Comparison of ENCODE assay signal across 11 cellular contexts in genomic region chr13:106560791-106561190, GRCh38. TPM values are rescaled to one million over a fixed set of nuclear protein-coding genes. Genes with fewer than 3 reads are reported as not detected.
DNase-seq lines count a peak whose midpoint lies in the region; ATAC-seq and TF ChIP-seq lines count a peak whose summit lies in the region.
"Had no signal": no experiment of that assay in that cellular context is flagged by ENCODE, and none has a peak within 500 bp of the region (broad histone marks: within the 10 kb centered on the region; RNA-seq: fewer than 3 reads in every experiment).

No MANE protein-coding gene starts in this region.

- peaks cover 76% of the 10 kb centered on the region for H3K4me1 ChIP-seq in vagina

- H3K27me3 Mint-ChIP-seq in activated naive CD4-positive, alpha-beta T cell treated with anti-CD3 and anti-CD28 coated beads for 36 hours (ENCODE audit: low read depth), result no peaks in the 10 kb centered on the region
- H3K27me3 Mint-ChIP-seq in activated naive CD4-positive, alpha-beta T cell treated with anti-CD3 and anti-CD28 coated beads, Interleukin-2, amount 10 ng/mL, durations not matched to agents 7 days and 5 days, result no peaks in the 10 kb centered on the region
- H3K27me3 Mint-ChIP-seq in chondrocyte (ENCODE audit: low read depth) (no peaks in the 10 kb centered on the region), glutamatergic neuron (ENCODE audit: unreplicated experiment) (no peaks in the 10 kb centered on the region)

- intact Hi-C loops in activated naive CD4-positive, alpha-beta T cell treated with anti-CD3 and anti-CD28 coated beads for 36 hours (cut with micrococcal nuclease), result loop anchor here (1.0 kb wide), 2 partner anchors 10 to 60 kb away; no protein-coding TSS in a partner anchor
- intact Hi-C loops in vagina (cut with DNase I) (no loop called here), lower leg skin (cut with DNase I; ENCODE audit: low total_unique reads) (no loop called here)

- CTCF ChIA-PET in activated naive CD4-positive, alpha-beta T cell treated with anti-CD3 and anti-CD28 coated beads for 36 hours (lab: Charles Lee), result interaction anchor here (0.7 kb wide), 1 partner anchor 10 kb away, joined by 3 read pairs; no protein-coding TSS in a partner anchor
- CTCF ChIA-PET in activated naive CD4-positive, alpha-beta T cell treated with anti-CD3 and anti-CD28 coated beads, Interleukin-2, amount 10 ng/mL, durations not matched to agents 7 days and 5 days (lab: Charles Lee), result no interaction called here

- no peaks in the 10 kb centered on the region for H3K9me3 ChIP-seq in vagina
- H3K9me3 ChIP-seq: Peyer's patch, prostate gland had no signal

- no peak for DNase-seq in activated naive CD4-positive, alpha-beta T cell treated with anti-CD3 and anti-CD28 coated beads for 36 hours
- DNase-seq in activated naive CD4-positive, alpha-beta T cell treated with anti-CD3 and anti-CD28 coated beads, Interleukin-2, amount 10 ng/mL, durations not matched to agents 7 days and 5 days, result no peak
- no peak for DNase-seq in chondrocyte (ENCODE audit: low spot score)
- no peak for DNase-seq in vagina (ENCODE audit: extremely low spot score in 2 of 2)
- DNase-seq in glutamatergic neuron, result no peak
- no peak for DNase-seq in NCI-H2171 (lab: John Stamatoyannopoulos, UW)
- no peak for DNase-seq in lower leg skin (ENCODE audit: low spot score in 2 of 2)
- DNase-seq: NCI-H1417 treated with DMSO at 0.1 percent for 48 hours, Peyer's patch had no signal

- TF ChIP-seq POLR2A in vagina (IDR thresholded peaks at IDR 0.05) (no peak), lower leg skin (IDR thresholded peaks at IDR 0.05) (no peak)

- 56 to 59% methylated on average over 1 of the region's 1 CpG for WGBS in lower leg skin, 2 donors

- peaks cover 67% of the 10 kb centered on the region for H3K4me1 Mint-ChIP-seq in activated naive CD4-positive, alpha-beta T cell treated with anti-CD3 and anti-CD28 coated beads for 36 hours (ENCODE audit: low read depth)
- H3K4me1 Mint-ChIP-seq in activated naive CD4-positive, alpha-beta T cell treated with anti-CD3 and anti-CD28 coated beads, Interleukin-2, amount 10 ng/mL, durations not matched to agents 7 days and 5 days, result peaks cover 44% of the 10 kb centered on the region
- H3K4me1 Mint-ChIP-seq in chondrocyte (ENCODE audit: low read depth), result peaks cover 63% of the 10 kb centered on the region
- peaks cover 42% of the 10 kb centered on the region for H3K4me1 Mint-ChIP-seq in glutamatergic neuron (ENCODE audit: low read depth, unreplicated experiment)

- peaks cover 42% of the 10 kb centered on the region for H3K36me3 Mint-ChIP-seq in activated naive CD4-positive, alpha-beta T cell treated with anti-CD3 and anti-CD28 coated beads for 36 hours (ENCODE audit: low read depth)
- peaks cover 44% of the 10 kb centered on the region for H3K36me3 Mint-ChIP-seq in activated naive CD4-positive, alpha-beta T cell treated with anti-CD3 and anti-CD28 coated beads, Interleukin-2, amount 10 ng/mL, durations not matched to agents 7 days and 5 days
- H3K36me3 Mint-ChIP-seq in chondrocyte (ENCODE audit: low read depth), result peaks cover 14% of the 10 kb centered on the region
- H3K36me3 Mint-ChIP-seq in glutamatergic neuron (ENCODE audit: unreplicated experiment), result no peaks in the 10 kb centered on the region

- no peaks in the 10 kb centered on the region for H3K9me3 Mint-ChIP-seq in activated naive CD4-positive, alpha-beta T cell treated with anti-CD3 and anti-CD28 coated beads for 36 hours
- H3K9me3 Mint-ChIP-seq in activated naive CD4-positive, alpha-beta T cell treated with anti-CD3 and anti-CD28 coated beads, Interleukin-2, amount 10 ng/mL, durations not matched to agents 7 days and 5 days, result no peaks in the 10 kb centered on the region
- H3K9me3 Mint-ChIP-seq in chondrocyte (ENCODE audit: low read depth) (no peaks in the 10 kb centered on the region), glutamatergic neuron (ENCODE audit: unreplicated experiment) (peaks cover 2% of the 10 kb centered on the region)

- H3K4me3 Mint-ChIP-seq in activated naive CD4-positive, alpha-beta T cell treated with anti-CD3 and anti-CD28 coated beads for 36 hours, result no peak overlapping the region
- no peak overlapping the region for H3K4me3 Mint-ChIP-seq in activated naive CD4-positive, alpha-beta T cell treated with anti-CD3 and anti-CD28 coated beads, Interleukin-2, amount 10 ng/mL, durations not matched to agents 7 days and 5 days
- H3K4me3 Mint-ChIP-seq in chondrocyte (ENCODE audit: unreplicated experiment) (no peak overlapping the region), glutamatergic neuron (ENCODE audit: unreplicated experiment) (no peak overlapping the region)

- peak overlapping the region; percentile 56 for H3K27ac Mint-ChIP-seq in activated naive CD4-positive, alpha-beta T cell treated with anti-CD3 and anti-CD28 coated beads for 36 hours
- H3K27ac Mint-ChIP-seq in activated naive CD4-positive, alpha-beta T cell treated with anti-CD3 and anti-CD28 coated beads, Interleukin-2, amount 10 ng/mL, durations not matched to agents 7 days and 5 days, result no peak overlapping the region
- peak overlapping the region; percentile 20 for H3K27ac Mint-ChIP-seq in chondrocyte (ENCODE audit: unreplicated experiment)
- no peak overlapping the region for H3K27ac Mint-ChIP-seq in glutamatergic neuron (ENCODE audit: unreplicated experiment)

- ATAC-seq in HG03060 (IDR thresholded peaks at IDR 0.05; ENCODE audit: low read depth, unreplicated experiment), result peak; percentile 26

- H3K4me3 ChIP-seq in vagina, result no peak overlapping the region
- no peak overlapping the region for H3K4me3 ChIP-seq in lower leg skin (ENCODE audit: low read depth, poor library complexity, severe bottlenecking)
- H3K4me3 ChIP-seq: Peyer's patch, prostate gland had no signal

- TF ChIP-seq CTCF in chondrocyte (IDR thresholded peaks at IDR 0.05), result no peak
- no peak for TF ChIP-seq CTCF in vagina (IDR thresholded peaks at IDR 0.05)
- TF ChIP-seq CTCF in glutamatergic neuron (IDR thresholded peaks at IDR 0.05; ENCODE audit: partially characterized antibody, unreplicated experiment), result no peak
- no peak for TF ChIP-seq CTCF in lower leg skin (IDR thresholded peaks at IDR 0.05)

- peak overlapping the region; percentile 4 for H3K27ac ChIP-seq in vagina
- H3K27ac ChIP-seq: Peyer's patch, prostate gland had no signal

- peaks cover 0 to 31% of the 10 kb centered on the region in 2 donors for H3K36me3 ChIP-seq in vagina
- H3K36me3 ChIP-seq: prostate gland had no signal

- H3K27me3 ChIP-seq in vagina, result no peaks in the 10 kb centered on the region
- H3K27me3 ChIP-seq: Peyer's patch had no signal

RNA-seq across cellular contexts. Expression of gene ARGLU1, which starts 7.1 kb away (rescaled TPM):
- total RNA-seq in activated naive CD4-positive, alpha-beta T cell treated with anti-CD3 and anti-CD28 coated beads for 36 hours, result 10 to 100 TPM; 82.3 to 86.6 TPM
- total RNA-seq in chondrocyte, result 48.5 to 55.6 TPM (median 51.6 TPM) in 3 replicates
- 88.9 TPM for total RNA-seq in vagina
- total RNA-seq in glutamatergic neuron (ENCODE audit: unreplicated experiment), result 129 TPM
- total RNA-seq in lower leg skin, result 10 to 100 TPM; 44.7 to 73.0 (median 48.4) TPM

RNA-seq across cellular contexts. Expression of gene EFNB2, which starts 25.3 kb away (rescaled TPM):
- under 1 TPM; 0.07 to 0.12 TPM for total RNA-seq in activated naive CD4-positive, alpha-beta T cell treated with anti-CD3 and anti-CD28 coated beads for 36 hours
- total RNA-seq in chondrocyte (36.6 to 54.2 TPM (median 37.1 TPM) in 3 replicates), vagina (17.9 TPM), glutamatergic neuron (ENCODE audit: unreplicated experiment) (51.1 TPM), lower leg skin (10 to 100 TPM; 12.1 to 41.3 (median 26.4) TPM)

Comparison
In these comparisons a context has a peak if more than half of its experiments do, and no peak if none do; other contexts are left out.
1. H3K27ac Mint-ChIP-seq: peak in activated naive CD4-positive, alpha-beta T cell treated with anti-CD3 and anti-CD28 coated beads for 36 hours (single experiment) and chondrocyte (single experiment); none in activated naive CD4-positive, alpha-beta T cell treated with anti-CD3 and anti-CD28 coated beads, Interleukin-2, amount 10 ng/mL, durations not matched to agents 7 days and 5 days (single experiment) and glutamatergic neuron (single experiment).
2. RNA of gene EFNB2, which starts 25.3 kb away (total RNA-seq): 51.1 TPM in glutamatergic neuron (single experiment), 36.6 to 54.2 TPM in chondrocyte, 12.1 to 41.3 TPM in lower leg skin and 17.9 TPM in vagina (single experiment); 0.07 to 0.12 TPM in activated naive CD4-positive, alpha-beta T cell treated with anti-CD3 and anti-CD28 coated beads for 36 hours; every median in the first group is over 10 times any median in the second.